Comparison of ENCODE assay signal across 8 cellular contexts in genomic region chr19:40191836-40192646, GRCh38. TPM values are rescaled to one million over a fixed set of nuclear protein-coding genes. Genes with fewer than 3 reads are reported as not detected.
DNase-seq lines count a peak whose midpoint lies in the region; TF ChIP-seq lines count a peak whose summit lies in the region.

No MANE protein-coding gene starts in this region.

- H3K27me3 Mint-ChIP-seq in neural progenitor cell (ENCODE audit: insufficient read depth, low read depth), result peaks cover 3% of the 10 kb centered on the region

- H3K4me2 ChIP-seq in fibroblast of lung (ENCODE audit: extremely low read depth, insufficient read depth, low read length) (peak overlapping the region; percentile 95), neural progenitor cell (peak overlapping the region; percentile 88)

- no peaks in the 10 kb centered on the region for H3K9me3 ChIP-seq in HUES64 (ENCODE audit: insufficient read depth, low read depth, low read length)
- no peaks in the 10 kb centered on the region for H3K9me3 ChIP-seq in fibroblast of lung (ENCODE audit: control insufficient read depth, insufficient read depth, low read depth, low read length)
- H3K9me3 ChIP-seq in neural progenitor cell (ENCODE audit: low read depth), result no peaks in the 10 kb centered on the region

- no peaks in the 10 kb centered on the region for H3K36me3 Mint-ChIP-seq in neural progenitor cell

- peak overlapping the region; percentile 81 for H3K4me3 ChIP-seq in HUES64 (ENCODE audit: low read length)
- peak overlapping the region; percentile 33 to 96 (median 76) for H3K4me3 ChIP-seq in fibroblast of lung (replicated peaks in 1 of 4; ENCODE audit: control extremely low read depth in 1 of 4, insufficient read depth in 1 of 4, low read depth in 3 of 4, low read length in 4 of 4)
- peak overlapping the region; percentile 97 for H3K4me3 ChIP-seq in neural progenitor cell

- H2AFZ ChIP-seq in fibroblast of lung (ENCODE audit: low read length), result peak overlapping the region; percentile 19
- H2AFZ ChIP-seq in neural progenitor cell (replicated peaks), result peak overlapping the region; percentile 83

- H3F3A ChIP-seq in neural progenitor cell (ENCODE audit: low read depth), result peaks cover 8% of the 10 kb centered on the region

- H3K9me3 Mint-ChIP-seq in neural progenitor cell, result no peaks in the 10 kb centered on the region

- H3K9ac ChIP-seq in HUES64 (ENCODE audit: low read depth, low read length) (peak overlapping the region; percentile 57; the same call in 1 of the 2 replicates), fibroblast of lung (ENCODE audit: insufficient read depth, low read length) (peak overlapping the region; percentile 51), neural progenitor cell (no peak overlapping the region)

- DNase-seq in AG20443 (ENCODE audit: low spot score) (peak; percentile 62), GM13976 (ENCODE audit: low spot score) (peak; percentile 69), fibroblast of lung (ENCODE audit: low read depth in 2 of 2) (peak; percentile 21 to 25), neural progenitor cell (ENCODE audit: low spot score) (peak; percentile 89), dedifferentiated amniotic fluid mesenchymal stem cell (ENCODE audit: extremely low spot score) (no peak), NCI-H187 treated with DMSO at 0.1 percent for 48 hours (lab: John Stamatoyannopoulos, UW) (no peak)
- peak; percentile 30 to 34 for DNase-seq in activated CD4-positive, alpha-beta T cell treated with anti-CD3 and anti-CD28 coated beads, Interleukin-2, amount 50 U/mL, for 48 hours

- H3K79me2 ChIP-seq in fibroblast of lung (ENCODE audit: control insufficient read depth, insufficient read depth, low read length) (no peaks in the 10 kb centered on the region), neural progenitor cell (ENCODE audit: low read depth) (no peaks in the 10 kb centered on the region)

- in situ Hi-C loops in GM13976 (cut with MboI; ENCODE audit: low sequenced_read_pairs, unreplicated experiment), result no loop called here

- H3K4me3 Mint-ChIP-seq in neural progenitor cell, result peak overlapping the region; percentile 80

- H3K36me3 ChIP-seq in HUES64 (ENCODE audit: insufficient read depth, low read length) (no peaks in the 10 kb centered on the region), fibroblast of lung (ENCODE audit: control insufficient read depth, insufficient read depth, low read length) (no peaks in the 10 kb centered on the region), neural progenitor cell (no peaks in the 10 kb centered on the region)

- H3K4me1 ChIP-seq in HUES64 (ENCODE audit: insufficient read depth, low read length), result no peaks in the 10 kb centered on the region
- H3K4me1 ChIP-seq in fibroblast of lung (ENCODE audit: control insufficient read depth, extremely low read depth, insufficient read depth, low read length), result no peaks in the 10 kb centered on the region
- no peaks in the 10 kb centered on the region for H3K4me1 ChIP-seq in neural progenitor cell

- TF ChIP-seq CTCF in GM13976 (IDR thresholded peaks at IDR 0.05; ENCODE audit: borderline replicate concordance, control extremely low read depth, extremely low read depth, insufficient read depth, missing control alignments), result no peak
- TF ChIP-seq CTCF in fibroblast of lung (conservative IDR thresholded peaks at IDR 0.05 in 1 of 2, IDR thresholded peaks at IDR 0.05 in 1 of 2; ENCODE audit: low read depth in 1 of 2, low read length in 2 of 2), result no peak
- TF ChIP-seq CTCF in neural progenitor cell (IDR thresholded peaks at IDR 0.05), result peak; percentile 46

- whole genome bisulfite sequencing in HUES64, result 22% methylated on average over 62 of the region's 62 CpGs

- no peak overlapping the region for H3K27ac Mint-ChIP-seq in neural progenitor cell

- H3K27me3 ChIP-seq in HUES64 (ENCODE audit: insufficient read depth, low read length), result no peaks in the 10 kb centered on the region; the same call in 1 of the 2 replicates
- no peaks in the 10 kb centered on the region for H3K27me3 ChIP-seq in fibroblast of lung (ENCODE audit: control insufficient read depth, insufficient read depth, low read length)
- peaks cover 10% of the 10 kb centered on the region for H3K27me3 ChIP-seq in neural progenitor cell

- H3K27ac ChIP-seq in HUES64 (ENCODE audit: low read depth, low read length) (no peak overlapping the region), fibroblast of lung (ENCODE audit: insufficient read depth, low read length) (peak overlapping the region; percentile 5), neural progenitor cell (no peak overlapping the region)

- H4K20me1 ChIP-seq in fibroblast of lung (ENCODE audit: control insufficient read depth, extremely low read depth, insufficient read depth, low read length) (no peaks in the 10 kb centered on the region), neural progenitor cell (ENCODE audit: low read depth) (peaks cover 18% of the 10 kb centered on the region)

- H3K4me1 Mint-ChIP-seq in neural progenitor cell, result peaks cover 22% of the 10 kb centered on the region

RNA-seq across cellular contexts. Expression of gene MAP3K10, which starts 0.8 kb away (rescaled TPM):
- 10.2 TPM for polyA plus RNA-seq in HUES64 (2013, experiment 1 of 2)
- polyA plus RNA-seq in HUES64 (2013, experiment 2 of 2), result 11.0 TPM
- 7.2 and 7.4 TPM in 2 replicates for total RNA-seq in fibroblast of lung
- polyA plus RNA-seq in fibroblast of lung, result 1.9 and 2.7 TPM in 2 replicates
- polyA plus RNA-seq in fibroblast of lung (2012), result 4.4 and 4.8 TPM in 2 replicates
- 3.1 and 3.7 TPM in 2 replicates for polyA minus RNA-seq in fibroblast of lung (ENCODE audit: low replicate concordance)
- total RNA-seq in neural progenitor cell (ENCODE audit: low replicate concordance), result 5.7 and 21.6 TPM in 2 replicates

RNA-seq across cellular contexts. Expression of gene TTC9B, which starts 26.1 kb away (rescaled TPM):
- polyA plus RNA-seq in HUES64 (2013, experiment 1 of 2), result 0.20 TPM
- not detected for polyA plus RNA-seq in HUES64 (2013, experiment 2 of 2)
- not detected in 2 replicates for total RNA-seq in fibroblast of lung
- polyA plus RNA-seq in fibroblast of lung, result not detected in 2 replicates
- 0.10 TPM in 1 of 2 replicates, not detected in the other for polyA plus RNA-seq in fibroblast of lung (2012)
- not detected in 2 replicates for polyA minus RNA-seq in fibroblast of lung (ENCODE audit: low replicate concordance)
- not detected in 2 replicates for total RNA-seq in neural progenitor cell (ENCODE audit: low replicate concordance)

RNA-seq across cellular contexts. Expression of gene CCNP, which starts 34.4 kb away (rescaled TPM):
- not detected for polyA plus RNA-seq in HUES64 (2013, experiment 1 of 2)
- polyA plus RNA-seq in HUES64 (2013, experiment 2 of 2), result not detected
- total RNA-seq in fibroblast of lung, result 0.26 and 0.50 TPM in 2 replicates
- 0.07 and 0.16 TPM in 2 replicates for polyA plus RNA-seq in fibroblast of lung
- polyA plus RNA-seq in fibroblast of lung (2012), result 0.20 and 0.48 TPM in 2 replicates
- 0.67 TPM in 1 of 2 replicates, not detected in the other for polyA minus RNA-seq in fibroblast of lung (ENCODE audit: low replicate concordance)
- total RNA-seq in neural progenitor cell (ENCODE audit: low replicate concordance), result 1.7 TPM in 1 of 2 replicates, not detected in the other

Comparison
In these comparisons a context has a peak if more than half of its experiments do, and no peak if none do; other contexts are left out.
1. DNase-seq: peak in AG20443 (single experiment), GM13976 (single experiment), activated CD4-positive, alpha-beta T cell treated with anti-CD3 and anti-CD28 coated beads, Interleukin-2, amount 50 U/mL, for 48 hours (2 of 2), fibroblast of lung (2 of 2) and neural progenitor cell (single experiment); none in dedifferentiated amniotic fluid mesenchymal stem cell (single experiment) and NCI-H187 treated with DMSO at 0.1 percent for 48 hours (single experiment).
2. Peak in every context shown above with its lines, with median percentiles within 50 percentile points of each other: H3K4me3 ChIP-seq.